19 cellular contexts compared by ENCODE assay signal in the genomic region with DNA sequence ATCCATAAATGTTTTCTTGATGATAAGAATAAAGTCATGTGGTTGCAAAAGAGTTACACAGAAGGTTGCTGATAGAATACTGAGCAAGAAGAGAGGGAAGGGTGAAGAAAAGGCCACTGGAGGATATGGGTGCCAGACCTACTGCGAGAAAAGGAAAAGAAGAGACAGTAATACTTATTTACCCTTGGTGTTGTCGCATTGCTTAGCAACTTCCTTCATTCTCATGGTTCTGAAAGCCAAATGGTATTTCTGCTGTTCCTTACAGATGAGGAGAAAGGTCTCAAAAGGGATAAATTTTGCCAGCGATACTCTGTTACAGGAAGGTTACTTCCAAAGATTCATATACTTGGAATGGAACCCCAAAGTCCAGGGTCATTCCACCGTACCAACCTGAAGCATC.
DNase-seq lines count a peak whose midpoint lies in the region; ATAC-seq and TF ChIP-seq lines count a peak whose summit lies in the region.
"Had no signal": no experiment of that assay in that cellular context is flagged by ENCODE, and none has a peak within 500 bp of the region (broad histone marks: within the 10 kb centered on the region; RNA-seq: fewer than 3 reads in every experiment).

No MANE protein-coding gene starts in this region.

- no peaks in the 10 kb centered on the region for H3K9me2 ChIP-seq in GM23338 (ENCODE audit: insufficient read depth)

- H3K4me2 ChIP-seq in GM23338, result no peak overlapping the region
- H3K4me2 ChIP-seq: A549, PC-9 had no signal

- H3K36me3 ChIP-seq in GM23338 (ENCODE audit: insufficient read depth), result no peaks in the 10 kb centered on the region
- H3K36me3 ChIP-seq in stomach smooth muscle (ENCODE audit: control insufficient read depth in 2 of 2, insufficient read depth in 2 of 2, low read length in 2 of 2), result no peaks in the 10 kb centered on the region
- H3K36me3 ChIP-seq: HAP-1, SJCRH30 had no signal

- DNase-seq in GM23338 (ENCODE audit: low spot score), result peak; percentile 20
- peak; percentile 47 for DNase-seq in astrocyte of the hippocampus (ENCODE audit: low read depth, low spot score)
- DNase-seq in kidney tubule cell (ENCODE audit: low spot score), result peak; percentile 25
- DNase-seq: COR-L47, DMS153, KG1, NCI-H1048, NCI-H1436 treated with DMSO at 0.1 percent for 48 hours, NCI-H2029 treated with DMSO at 0.1 percent for 48 hours, NCI-H510A treated with DMSO at 0.1 percent for 48 hours, NCI-H82, PC-9, SJCRH30 had no signal

- no peaks in the 10 kb centered on the region for H3K9me3 ChIP-seq in stomach smooth muscle (ENCODE audit: control insufficient read depth in 2 of 2, low read length in 2 of 2)
- H3K9me3 ChIP-seq: A549, HAP-1, SJCRH30 had no signal

- H3K4me3 ChIP-seq in GM23338 (no peak overlapping the region), stomach smooth muscle (ENCODE audit: low read length in 2 of 2) (no peak overlapping the region)
- H3K4me3 ChIP-seq: A549, HAP-1, PC-9, SJCRH30 had no signal

- no peaks in the 10 kb centered on the region for H3K36me3 Mint-ChIP-seq in GM23338 (ENCODE audit: low read depth)

- peaks cover 17% of the 10 kb centered on the region for H3K4me1 ChIP-seq in GM23338 (ENCODE audit: insufficient read depth)
- peaks cover 9% of the 10 kb centered on the region for H3K4me1 ChIP-seq in stomach smooth muscle (ENCODE audit: control insufficient read depth, insufficient read depth, low read length)
- H3K4me1 ChIP-seq: A549, SJCRH30 had no signal

- H3K79me2 ChIP-seq in GM23338 (replicated peaks; ENCODE audit: insufficient read depth), result no peaks in the 10 kb centered on the region

- TF ChIP-seq CTCF in GM23338 (conservative IDR thresholded peaks at IDR 0.05; ENCODE audit: low read depth in 2 of 2), result no peak

- H3K27me3 ChIP-seq in GM23338 (ENCODE audit: insufficient read depth), result no peaks in the 10 kb centered on the region
- no peaks in the 10 kb centered on the region for H3K27me3 ChIP-seq in stomach smooth muscle (ENCODE audit: control insufficient read depth in 1 of 2, insufficient read depth in 2 of 2, low read length in 2 of 2)

- H3K4me3 Mint-ChIP-seq in GM23338, result no peak overlapping the region

- H3K27ac ChIP-seq in GM23338 (ENCODE audit: low read depth) (no peak overlapping the region), stomach smooth muscle (ENCODE audit: low read length) (peak overlapping the region; percentile 25)
- H3K27ac ChIP-seq: A549, PC-9, SJCRH30 had no signal

- H4K20me1 ChIP-seq in GM23338 (replicated peaks; ENCODE audit: insufficient read depth), result no peaks in the 10 kb centered on the region

- peaks cover 1% of the 10 kb centered on the region for H3K27me3 Mint-ChIP-seq in GM23338 (ENCODE audit: insufficient read depth, low read depth, poor library complexity)

- peaks cover 31% of the 10 kb centered on the region for H3K4me1 Mint-ChIP-seq in GM23338

- H3K9me3 Mint-ChIP-seq in GM23338, result no peaks in the 10 kb centered on the region

- no peaks in the 10 kb centered on the region for H3F3A ChIP-seq in GM23338 (replicated peaks; ENCODE audit: low read depth)

- ATAC-seq in GM23338, result no peak
- ATAC-seq in GM18505 (IDR thresholded peaks at IDR 0.05; ENCODE audit: unreplicated experiment), result no peak
- no peak for ATAC-seq in HG03432 (IDR thresholded peaks at IDR 0.05; ENCODE audit: unreplicated experiment)
- no peak for ATAC-seq in GM21619 (IDR thresholded peaks at IDR 0.05; ENCODE audit: unreplicated experiment)
- ATAC-seq: A549 had no signal

- TF ChIP-seq POLR2A in GM18505 (IDR thresholded peaks at IDR 0.05; ENCODE audit: borderline replicate concordance, extremely low read depth, insufficient read depth, insufficient read length), result no peak

- no peak overlapping the region for H3K27ac Mint-ChIP-seq in GM23338

- no peak overlapping the region for H3K9ac ChIP-seq in stomach smooth muscle (ENCODE audit: low read length in 2 of 2)

- H2AFZ ChIP-seq in GM23338, result no peak overlapping the region
- H2AFZ ChIP-seq: PC-9 had no signal

TF ChIP-seq in GM23338, 12 proteins besides CTCF, POLR2A, EP300 and RAD21 (continues in another document):
- TF ChIP-seq REST (IDR thresholded peaks at IDR 0.05; ENCODE audit: unreplicated experiment) (no peak), ZNF331 (CRISPR knock-in tag; IDR thresholded peaks at IDR 0.05; ENCODE audit: low read depth) (no peak), POLR2AphosphoS5 (IDR thresholded peaks at IDR 0.05; ENCODE audit: low read depth) (no peak), NANOG (IDR thresholded peaks at IDR 0.05; ENCODE audit: borderline replicate concordance) (no peak), ZNF114 (CRISPR knock-in tag; IDR thresholded peaks at IDR 0.05) (no peak)
- TF ChIP-seq, protein P1, sequence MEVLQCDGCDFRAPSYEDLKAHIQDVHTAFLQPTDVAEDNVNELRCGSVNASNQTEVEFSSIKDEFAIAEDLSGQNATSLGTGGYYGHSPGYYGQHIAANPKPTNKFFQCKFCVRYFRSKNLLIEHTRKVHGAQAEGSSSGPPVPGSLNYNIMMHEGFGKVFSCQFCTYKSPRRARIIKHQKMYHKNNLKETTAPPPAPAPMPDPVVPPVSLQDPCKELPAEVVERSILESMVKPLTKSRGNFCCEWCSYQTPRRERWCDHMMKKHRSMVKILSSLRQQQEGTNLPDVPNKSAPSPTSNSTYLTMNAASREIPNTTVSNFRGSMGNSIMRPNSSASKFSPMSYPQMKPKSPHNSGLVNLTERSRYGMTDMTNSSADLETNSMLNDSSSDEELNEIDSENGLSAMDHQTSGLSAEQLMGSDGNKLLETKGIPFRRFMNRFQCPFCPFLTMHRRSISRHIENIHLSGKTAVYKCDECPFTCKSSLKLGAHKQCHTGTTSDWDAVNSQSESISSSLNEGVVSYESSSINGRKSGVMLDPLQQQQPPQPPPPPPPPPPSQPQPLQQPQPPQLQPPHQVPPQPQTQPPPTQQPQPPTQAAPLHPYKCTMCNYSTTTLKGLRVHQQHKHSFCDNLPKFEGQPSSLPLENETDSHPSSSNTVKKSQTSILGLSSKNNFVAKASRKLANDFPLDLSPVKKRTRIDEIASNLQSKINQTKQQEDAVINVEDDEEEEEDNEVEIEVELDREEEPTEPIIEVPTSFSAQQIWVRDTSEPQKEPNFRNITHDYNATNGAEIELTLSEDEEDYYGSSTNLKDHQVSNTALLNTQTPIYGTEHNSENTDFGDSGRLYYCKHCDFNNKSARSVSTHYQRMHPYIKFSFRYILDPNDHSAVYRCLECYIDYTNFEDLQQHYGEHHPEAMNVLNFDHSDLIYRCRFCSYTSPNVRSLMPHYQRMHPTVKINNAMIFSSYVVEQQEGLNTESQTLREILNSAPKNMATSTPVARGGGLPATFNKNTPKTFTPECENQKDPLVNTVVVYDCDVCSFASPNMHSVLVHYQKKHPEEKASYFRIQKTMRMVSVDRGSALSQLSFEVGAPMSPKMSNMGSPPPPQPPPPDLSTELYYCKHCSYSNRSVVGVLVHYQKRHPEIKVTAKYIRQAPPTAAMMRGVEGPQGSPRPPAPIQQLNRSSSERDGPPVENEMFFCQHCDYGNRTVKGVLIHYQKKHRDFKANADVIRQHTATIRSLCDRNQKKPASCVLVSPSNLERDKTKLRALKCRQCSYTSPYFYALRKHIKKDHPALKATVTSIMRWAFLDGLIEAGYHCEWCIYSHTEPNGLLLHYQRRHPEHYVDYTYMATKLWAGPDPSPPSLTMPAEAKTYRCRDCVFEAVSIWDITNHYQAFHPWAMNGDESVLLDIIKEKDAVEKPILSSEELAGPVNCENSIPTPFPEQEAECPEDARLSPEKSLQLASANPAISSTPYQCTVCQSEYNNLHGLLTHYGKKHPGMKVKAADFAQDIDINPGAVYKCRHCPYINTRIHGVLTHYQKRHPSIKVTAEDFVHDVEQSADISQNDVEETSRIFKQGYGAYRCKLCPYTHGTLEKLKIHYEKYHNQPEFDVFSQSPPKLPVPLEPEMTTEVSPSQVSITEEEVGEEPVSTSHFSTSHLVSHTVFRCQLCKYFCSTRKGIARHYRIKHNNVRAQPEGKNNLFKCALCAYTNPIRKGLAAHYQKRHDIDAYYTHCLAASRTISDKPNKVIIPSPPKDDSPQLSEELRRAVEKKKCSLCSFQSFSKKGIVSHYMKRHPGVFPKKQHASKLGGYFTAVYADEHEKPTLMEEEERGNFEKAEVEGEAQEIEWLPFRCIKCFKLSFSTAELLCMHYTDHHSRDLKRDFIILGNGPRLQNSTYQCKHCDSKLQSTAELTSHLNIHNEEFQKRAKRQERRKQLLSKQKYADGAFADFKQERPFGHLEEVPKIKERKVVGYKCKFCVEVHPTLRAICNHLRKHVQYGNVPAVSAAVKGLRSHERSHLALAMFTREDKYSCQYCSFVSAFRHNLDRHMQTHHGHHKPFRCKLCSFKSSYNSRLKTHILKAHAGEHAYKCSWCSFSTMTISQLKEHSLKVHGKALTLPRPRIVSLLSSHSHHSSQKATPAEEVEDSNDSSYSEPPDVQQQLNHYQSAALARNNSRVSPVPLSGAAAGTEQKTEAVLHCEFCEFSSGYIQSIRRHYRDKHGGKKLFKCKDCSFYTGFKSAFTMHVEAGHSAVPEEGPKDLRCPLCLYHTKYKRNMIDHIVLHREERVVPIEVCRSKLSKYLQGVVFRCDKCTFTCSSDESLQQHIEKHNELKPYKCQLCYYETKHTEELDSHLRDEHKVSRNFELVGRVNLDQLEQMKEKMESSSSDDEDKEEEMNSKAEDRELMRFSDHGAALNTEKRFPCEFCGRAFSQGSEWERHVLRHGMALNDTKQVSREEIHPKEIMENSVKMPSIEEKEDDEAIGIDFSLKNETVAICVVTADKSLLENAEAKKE (CRISPR knock-in tag; IDR thresholded peaks at IDR 0.05), result no peak
